7 cellular contexts compared by ENCODE assay signal in genomic region chr19:49916839-49917733, GRCh38.
DNase-seq lines count a peak whose midpoint lies in the region; ATAC-seq and TF ChIP-seq lines count a peak whose summit lies in the region.
"Had no signal": no experiment of that assay in that cellular context is flagged by ENCODE, and none has a peak within 500 bp of the region (broad histone marks: within the 10 kb centered on the region; RNA-seq: fewer than 3 reads in every experiment).

No MANE protein-coding gene starts in this region.

- no peaks in the 10 kb centered on the region for H3K27me3 Mint-ChIP-seq in activated naive CD4-positive, alpha-beta T cell treated with anti-CD3 and anti-CD28 coated beads, Interleukin-2, amount 50 U/mL, for 24 hours
- H3K27me3 Mint-ChIP-seq in stimulated activated naive CD8-positive, alpha-beta T cell treated with anti-CD3 and anti-CD28 coated beads, Interleukin-15, amount 100 ng/mL, for 72 hours, result no peaks in the 10 kb centered on the region

- ATAC-seq in stimulated activated naive CD8-positive, alpha-beta T cell treated with anti-CD3 and anti-CD28 coated beads, Interleukin-15, amount 100 ng/mL, for 72 hours, result no peak

- DNase-seq in activated naive CD4-positive, alpha-beta T cell treated with Interleukin-2 at 50 U/mL for 16 hours, result no peak
- DNase-seq in choroid plexus epithelial cell (ENCODE audit: low read depth) (no peak), COLO829 (ENCODE audit: low spot score) (no peak), NCI-H2081 treated with DMSO at 0.1 percent for 48 hours (lab: John Stamatoyannopoulos, UW) (no peak)
- no peak for DNase-seq in stimulated activated naive CD8-positive, alpha-beta T cell treated with anti-CD3 and anti-CD28 coated beads, Interleukin-15, amount 100 ng/mL, for 72 hours
- DNase-seq: effector memory CD4-positive, alpha-beta T cell had no signal

- no peaks in the 10 kb centered on the region for H3K9me3 Mint-ChIP-seq in activated naive CD4-positive, alpha-beta T cell treated with anti-CD3 and anti-CD28 coated beads, Interleukin-2, amount 50 U/mL, for 24 hours
- no peaks in the 10 kb centered on the region for H3K9me3 Mint-ChIP-seq in stimulated activated naive CD8-positive, alpha-beta T cell treated with anti-CD3 and anti-CD28 coated beads, Interleukin-15, amount 100 ng/mL, for 72 hours

- peaks cover 11% of the 10 kb centered on the region for H3K36me3 Mint-ChIP-seq in activated naive CD4-positive, alpha-beta T cell treated with anti-CD3 and anti-CD28 coated beads, Interleukin-2, amount 50 U/mL, for 24 hours

- peak overlapping the region; percentile 80 for H3K27ac Mint-ChIP-seq in activated naive CD4-positive, alpha-beta T cell treated with anti-CD3 and anti-CD28 coated beads, Interleukin-2, amount 50 U/mL, for 24 hours
- peak overlapping the region; percentile 7 to 49 for H3K27ac Mint-ChIP-seq in stimulated activated naive CD8-positive, alpha-beta T cell treated with anti-CD3 and anti-CD28 coated beads, Interleukin-15, amount 100 ng/mL, for 72 hours

- H3K4me3 ChIP-seq in choroid plexus epithelial cell (ENCODE audit: low read depth, low read length), result no peak overlapping the region

- peaks cover 43% of the 10 kb centered on the region for H3K4me1 Mint-ChIP-seq in activated naive CD4-positive, alpha-beta T cell treated with anti-CD3 and anti-CD28 coated beads, Interleukin-2, amount 50 U/mL, for 24 hours
- H3K4me1 Mint-ChIP-seq in stimulated activated naive CD8-positive, alpha-beta T cell treated with anti-CD3 and anti-CD28 coated beads, Interleukin-15, amount 100 ng/mL, for 72 hours, result peaks cover 84% of the 10 kb centered on the region

- H3K4me3 Mint-ChIP-seq in activated naive CD4-positive, alpha-beta T cell treated with anti-CD3 and anti-CD28 coated beads, Interleukin-2, amount 50 U/mL, for 24 hours, result no peak overlapping the region
- no peak overlapping the region for H3K4me3 Mint-ChIP-seq in stimulated activated naive CD8-positive, alpha-beta T cell treated with anti-CD3 and anti-CD28 coated beads, Interleukin-15, amount 100 ng/mL, for 72 hours

- peak; percentile 34 for TF ChIP-seq CTCF in choroid plexus epithelial cell (conservative IDR thresholded peaks at IDR 0.05; ENCODE audit: low read depth, low read length)
